In genomic region chr16:31529398-31530312, GRCh38 we compare ENCODE assay signal across 2 cellular contexts.
TF ChIP-seq lines count a peak whose summit lies in the region.

No MANE protein-coding gene starts in this region.

TF ChIP-seq in A549, 52 proteins besides CTCF, POLR2A, EP300 and RAD21:
- no peak for TF ChIP-seq ZFP36 (IDR thresholded peaks at IDR 0.05; ENCODE audit: borderline replicate concordance, partially characterized antibody)
- no peak for TF ChIP-seq PBX3 (IDR thresholded peaks at IDR 0.05)
- no peak for TF ChIP-seq RNF2 (IDR thresholded peaks at IDR 0.05; ENCODE audit: borderline replicate concordance, low read depth)
- no peak for TF ChIP-seq KDM5A (IDR thresholded peaks at IDR 0.05)
- TF ChIP-seq EHMT2 (IDR thresholded peaks at IDR 0.05; ENCODE audit: low read depth), result no peak
- no peak for TF ChIP-seq ESRRA (IDR thresholded peaks at IDR 0.05; ENCODE audit: borderline replicate concordance, low read length)
- TF ChIP-seq KDM1A (IDR thresholded peaks at IDR 0.05; ENCODE audit: low read depth), result no peak
TF ChIP-seq in A549: peak in this region for 0.

TF ChIP-seq in IMR-90, 13 proteins besides CTCF, POLR2A, EP300 and RAD21:
- TF ChIP-seq BHLHE40 (IDR thresholded peaks at IDR 0.05; ENCODE audit: low read depth, low read length), result no peak
